ENCODE assay signal across 1 cellular context in genomic region chr11:10752061-10752460, GRCh38.
TF ChIP-seq lines count a peak whose summit lies in the region.

No MANE protein-coding gene starts in this region.

TF ChIP-seq in endothelial cell of umbilical vein, 7 proteins besides CTCF, POLR2A, EP300 and RAD21 (continued from another document):
- TF ChIP-seq EZH2 (IDR thresholded peaks at IDR 0.05; ENCODE audit: borderline replicate concordance, low read depth, low read length, severe bottlenecking) (no peak), JUN (IDR thresholded peaks at IDR 0.05; ENCODE audit: borderline replicate concordance, insufficient read depth, insufficient read length, low read depth) (no peak)
